ENCODE assay signal across 2 cellular contexts in genomic region chr3:172180473-172180872, GRCh38.
TF ChIP-seq lines count a peak whose summit lies in the region.

No MANE protein-coding gene starts in this region.

TF ChIP-seq in GM12878, 131 proteins besides CTCF, POLR2A, EP300 and RAD21 (continued from another document):
- TF ChIP-seq ZNF687 (IDR thresholded peaks at IDR 0.05) (no peak), ZBED1 (IDR thresholded peaks at IDR 0.05; ENCODE audit: borderline replicate concordance) (no peak), ZZZ3 (IDR thresholded peaks at IDR 0.05; ENCODE audit: control insufficient read depth, insufficient read length, low read depth) (no peak), MXI1 (IDR thresholded peaks at IDR 0.05; ENCODE audit: low read depth, low read length) (no peak), ZNF24 (IDR thresholded peaks at IDR 0.05) (no peak), HSF1 (IDR thresholded peaks at IDR 0.05; ENCODE audit: low read depth, low read length) (no peak), CBX3 (IDR thresholded peaks at IDR 0.05; ENCODE audit: borderline replicate concordance, low read depth) (no peak)

TF ChIP-seq in liver, 16 proteins besides CTCF, POLR2A, EP300 and RAD21 (continued from another document):
- TF ChIP-seq GABPA (IDR thresholded peaks at IDR 0.05 in 1 of 2, conservative IDR thresholded peaks at IDR 0.05 in 1 of 2) (no peak), FOXA2 (IDR thresholded peaks at IDR 0.05) (no peak), MAX (IDR thresholded peaks at IDR 0.05) (no peak), FOXA1 (IDR thresholded peaks at IDR 0.05) (no peak), REST (IDR thresholded peaks at IDR 0.05) (no peak)
